ENCODE assay signal across 16 cellular contexts in genomic region chr7:158109364-158110033, GRCh38.
DNase-seq lines count a peak whose midpoint lies in the region; ATAC-seq and TF ChIP-seq lines count a peak whose summit lies in the region.
"Had no signal": no experiment of that assay in that cellular context is flagged by ENCODE, and none has a peak within 500 bp of the region (broad histone marks: within the 10 kb centered on the region; RNA-seq: fewer than 3 reads in every experiment).

No MANE protein-coding gene starts in this region.

- H3K4me1 ChIP-seq in endodermal cell (ENCODE audit: control insufficient read depth, insufficient read depth, low read length) (no peaks in the 10 kb centered on the region), stomach (no peaks in the 10 kb centered on the region)
- H3K4me1 ChIP-seq: Caco-2, thyroid gland had no signal

- no peak overlapping the region for H3K4me3 Mint-ChIP-seq in endodermal cell
- H3K4me3 Mint-ChIP-seq: activated CD4-positive, alpha-beta memory T cell treated with anti-CD3 and anti-CD28 coated beads, Interleukin-2, amount 10 ng/mL, durations not matched to agents 7 days and 5 days; activated T-helper 17 cell treated with anti-CD3 and anti-CD28 coated beads, Interleukin-2, amount 50 U/mL, for 72 hours had no signal

- H3K9ac ChIP-seq in endodermal cell (ENCODE audit: extremely low read depth, low read length, poor library complexity, severe bottlenecking) = no peak overlapping the region

- WGBS in endodermal cell (ENCODE audit: insufficient coverage in 1 of 2, insufficient read length in 1 of 2), 2 experiments = 76 to 79% methylated on average over 11 to 12 of the region's 12 CpGs
- 84 to 88% (median 87%) methylated on average over 12 of the region's 12 CpGs for WGBS in stomach, 5 donors

- H3K27me3 ChIP-seq in endodermal cell (ENCODE audit: control insufficient read depth, insufficient read depth, low read length, poor library complexity, severe bottlenecking) = no peaks in the 10 kb centered on the region
- H3K27me3 ChIP-seq in stomach = no peaks in the 10 kb centered on the region
- H3K27me3 ChIP-seq: thyroid gland had no signal

- no peak overlapping the region for H3K27ac ChIP-seq in endodermal cell (ENCODE audit: low read depth, low read length)
- no peak overlapping the region for H3K27ac ChIP-seq in stomach
- H3K27ac ChIP-seq: HL-60, thyroid gland had no signal

- H3K27ac Mint-ChIP-seq in endodermal cell = no peak overlapping the region
- H3K27ac Mint-ChIP-seq: activated CD4-positive, alpha-beta memory T cell treated with anti-CD3 and anti-CD28 coated beads, Interleukin-2, amount 10 ng/mL, durations not matched to agents 7 days and 5 days; activated T-helper 17 cell treated with anti-CD3 and anti-CD28 coated beads, Interleukin-2, amount 50 U/mL, for 72 hours had no signal

- intact Hi-C loops in stomach (cut with DNase I; ENCODE audit: low total_unique reads) = no loop called here

- H3K36me3 ChIP-seq in endodermal cell (ENCODE audit: control insufficient read depth, insufficient read depth, low read length) (no peaks in the 10 kb centered on the region), stomach (peaks cover 0 to 9% (median 7%) of the 10 kb centered on the region in 4 donors)
- H3K36me3 ChIP-seq: thyroid gland had no signal

- no peaks in the 10 kb centered on the region for H3K4me1 Mint-ChIP-seq in endodermal cell
- H3K4me1 Mint-ChIP-seq: activated CD4-positive, alpha-beta memory T cell treated with anti-CD3 and anti-CD28 coated beads, Interleukin-2, amount 10 ng/mL, durations not matched to agents 7 days and 5 days had no signal

- H3K9me3 ChIP-seq in endodermal cell (ENCODE audit: control insufficient read depth, low read length) = peaks cover 80% of the 10 kb centered on the region
- peaks cover 0 to 9% (median 0%) of the 10 kb centered on the region in 4 donors for H3K9me3 ChIP-seq in stomach
- H3K9me3 ChIP-seq: thyroid gland had no signal

- DNase-seq in stimulated activated CD4-positive, alpha-beta T cell treated with anti-CD3 and anti-CD28 coated beads, Interleukin-1b, Interleukin-23, amount 100 ng/mL, for 48 hours = peak; percentile 16
- no peak for DNase-seq in stimulated activated CD4-positive, alpha-beta T cell treated with anti-CD3 and anti-CD28 coated beads, Interleukin-4, amount 100 ng/mL, for 4 hours
- DNase-seq in NB4 (ENCODE audit: low read depth) (peak; percentile 26), endodermal cell (peak; percentile 31), stomach (peak; percentile 4), hepatic stellate cell (ENCODE audit: low spot score) (no peak), NCI-H446 treated with DMSO at 0.1 percent for 48 hours (lab: John Stamatoyannopoulos, UW) (no peak)
- DNase-seq: activated CD4-positive, alpha-beta memory T cell treated with anti-CD3 and anti-CD28 coated beads, Interleukin-2, amount 10 ng/mL, durations not matched to agents 7 days and 5 days; Caco-2; hypothalamus; KBM-7; stimulated activated CD4-positive, alpha-beta T cell treated with anti-CD3 and anti-CD28 coated beads, Interleukin-4, amount 100 ng/mL, for 24 hours; thyroid gland had no signal

- no peak for ATAC-seq in GM21447 (IDR thresholded peaks at IDR 0.05; ENCODE audit: unreplicated experiment)
- ATAC-seq: activated T-helper 17 cell treated with anti-CD3 and anti-CD28 coated beads, Interleukin-2, amount 50 U/mL, for 72 hours had no signal

- H3K4me3 ChIP-seq in NB4 (ENCODE audit: low read depth, low read length) (no peak overlapping the region), endodermal cell (ENCODE audit: low read length) (no peak overlapping the region), stomach (no peak overlapping the region)
- H3K4me3 ChIP-seq: thyroid gland had no signal

- no peak for TF ChIP-seq CTCF in NB4 (IDR thresholded peaks at IDR 0.05; ENCODE audit: low read depth, low read length)
- no peak for TF ChIP-seq CTCF in endodermal cell (conservative IDR thresholded peaks at IDR 0.05)
- no peak for TF ChIP-seq CTCF in stomach (IDR thresholded peaks at IDR 0.05)

- H3K9me3 Mint-ChIP-seq in endodermal cell = peaks cover 4% of the 10 kb centered on the region

- H3K27me3 Mint-ChIP-seq in endodermal cell (ENCODE audit: insufficient read depth) = no peaks in the 10 kb centered on the region
- H3K27me3 Mint-ChIP-seq: activated CD4-positive, alpha-beta memory T cell treated with anti-CD3 and anti-CD28 coated beads, Interleukin-2, amount 10 ng/mL, durations not matched to agents 7 days and 5 days had no signal

- TF ChIP-seq EP300 in stomach (IDR thresholded peaks at IDR 0.05) = no peak

- TF ChIP-seq POLR2A in NB4 (IDR thresholded peaks at IDR 0.05; ENCODE audit: extremely low read depth, insufficient read length) (no peak), stomach (IDR thresholded peaks at IDR 0.05) (no peak)

- no peaks in the 10 kb centered on the region for H3K36me3 Mint-ChIP-seq in endodermal cell (ENCODE audit: low read depth)

Comparison
In these comparisons a context has a peak if more than half of its experiments do, and no peak if none do; other contexts are left out.
1. DNase-seq: peak in stimulated activated CD4-positive, alpha-beta T cell treated with anti-CD3 and anti-CD28 coated beads, Interleukin-1b, Interleukin-23, amount 100 ng/mL, for 48 hours (single experiment), NB4 (single experiment), endodermal cell (single experiment) and stomach (single experiment); none in stimulated activated CD4-positive, alpha-beta T cell treated with anti-CD3 and anti-CD28 coated beads, Interleukin-4, amount 100 ng/mL, for 4 hours (0 of 2), hepatic stellate cell (single experiment) and NCI-H446 treated with DMSO at 0.1 percent for 48 hours (single experiment).